Comparison of ENCODE assay signal across 1 cellular context in the genomic region with DNA sequence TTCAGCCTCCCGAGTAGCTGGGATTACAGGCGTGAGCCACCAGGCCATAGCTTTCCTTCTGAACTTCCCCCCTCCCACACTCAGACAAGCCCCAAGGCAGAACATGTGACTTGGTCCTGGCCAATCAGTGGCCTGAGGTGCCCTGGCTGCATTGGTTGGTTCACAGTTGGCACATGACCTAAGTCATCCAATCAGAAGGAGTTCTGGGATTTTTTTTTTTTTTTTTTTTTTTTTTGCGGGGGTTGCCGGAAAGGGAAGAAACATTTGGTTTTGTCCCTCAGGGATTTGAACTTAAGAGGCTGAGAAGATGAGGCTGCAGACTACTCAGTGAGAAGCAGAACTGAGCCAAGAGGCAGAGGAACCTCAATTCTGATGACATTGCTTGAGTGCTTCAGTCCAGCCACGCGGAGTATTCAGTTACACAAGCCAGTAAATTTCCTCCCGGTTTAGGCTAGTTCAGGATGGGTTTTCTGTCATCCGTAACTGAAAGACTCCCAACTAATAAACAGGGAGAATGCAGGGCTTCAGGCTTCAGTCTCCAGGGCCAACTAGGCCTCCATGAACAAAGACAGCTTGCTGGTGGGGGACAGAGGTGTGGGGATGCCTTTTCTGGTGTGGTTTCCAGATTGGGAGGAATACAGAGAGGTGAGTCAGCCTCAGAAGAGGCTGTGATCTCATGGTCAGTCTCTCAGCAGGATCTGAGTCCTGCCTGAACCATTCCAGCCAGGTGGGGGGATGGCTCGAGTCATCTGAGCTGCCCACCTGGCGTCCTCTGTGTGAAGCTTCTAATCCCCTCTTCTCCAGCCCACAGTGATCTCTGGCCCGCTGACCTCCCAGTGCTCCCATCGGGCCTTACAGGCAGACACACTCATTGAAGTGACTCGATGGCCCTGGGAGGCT.
TF ChIP-seq lines count a peak whose summit lies in the region.

No MANE protein-coding gene starts in this region.

TF ChIP-seq in HCT116, 20 proteins besides CTCF, POLR2A, EP300 and RAD21 (continued from another document):
- TF ChIP-seq, protein P1, sequence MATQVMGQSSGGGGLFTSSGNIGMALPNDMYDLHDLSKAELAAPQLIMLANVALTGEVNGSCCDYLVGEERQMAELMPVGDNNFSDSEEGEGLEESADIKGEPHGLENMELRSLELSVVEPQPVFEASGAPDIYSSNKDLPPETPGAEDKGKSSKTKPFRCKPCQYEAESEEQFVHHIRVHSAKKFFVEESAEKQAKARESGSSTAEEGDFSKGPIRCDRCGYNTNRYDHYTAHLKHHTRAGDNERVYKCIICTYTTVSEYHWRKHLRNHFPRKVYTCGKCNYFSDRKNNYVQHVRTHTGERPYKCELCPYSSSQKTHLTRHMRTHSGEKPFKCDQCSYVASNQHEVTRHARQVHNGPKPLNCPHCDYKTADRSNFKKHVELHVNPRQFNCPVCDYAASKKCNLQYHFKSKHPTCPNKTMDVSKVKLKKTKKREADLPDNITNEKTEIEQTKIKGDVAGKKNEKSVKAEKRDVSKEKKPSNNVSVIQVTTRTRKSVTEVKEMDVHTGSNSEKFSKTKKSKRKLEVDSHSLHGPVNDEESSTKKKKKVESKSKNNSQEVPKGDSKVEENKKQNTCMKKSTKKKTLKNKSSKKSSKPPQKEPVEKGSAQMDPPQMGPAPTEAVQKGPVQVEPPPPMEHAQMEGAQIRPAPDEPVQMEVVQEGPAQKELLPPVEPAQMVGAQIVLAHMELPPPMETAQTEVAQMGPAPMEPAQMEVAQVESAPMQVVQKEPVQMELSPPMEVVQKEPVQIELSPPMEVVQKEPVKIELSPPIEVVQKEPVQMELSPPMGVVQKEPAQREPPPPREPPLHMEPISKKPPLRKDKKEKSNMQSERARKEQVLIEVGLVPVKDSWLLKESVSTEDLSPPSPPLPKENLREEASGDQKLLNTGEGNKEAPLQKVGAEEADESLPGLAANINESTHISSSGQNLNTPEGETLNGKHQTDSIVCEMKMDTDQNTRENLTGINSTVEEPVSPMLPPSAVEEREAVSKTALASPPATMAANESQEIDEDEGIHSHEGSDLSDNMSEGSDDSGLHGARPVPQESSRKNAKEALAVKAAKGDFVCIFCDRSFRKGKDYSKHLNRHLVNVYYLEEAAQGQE (IDR thresholded peaks at IDR 0.05; ENCODE audit: low read depth), result no peak
- TF ChIP-seq ELF1 (IDR thresholded peaks at IDR 0.05; ENCODE audit: borderline replicate concordance, low read depth), result no peak
- TF ChIP-seq, protein P2, sequence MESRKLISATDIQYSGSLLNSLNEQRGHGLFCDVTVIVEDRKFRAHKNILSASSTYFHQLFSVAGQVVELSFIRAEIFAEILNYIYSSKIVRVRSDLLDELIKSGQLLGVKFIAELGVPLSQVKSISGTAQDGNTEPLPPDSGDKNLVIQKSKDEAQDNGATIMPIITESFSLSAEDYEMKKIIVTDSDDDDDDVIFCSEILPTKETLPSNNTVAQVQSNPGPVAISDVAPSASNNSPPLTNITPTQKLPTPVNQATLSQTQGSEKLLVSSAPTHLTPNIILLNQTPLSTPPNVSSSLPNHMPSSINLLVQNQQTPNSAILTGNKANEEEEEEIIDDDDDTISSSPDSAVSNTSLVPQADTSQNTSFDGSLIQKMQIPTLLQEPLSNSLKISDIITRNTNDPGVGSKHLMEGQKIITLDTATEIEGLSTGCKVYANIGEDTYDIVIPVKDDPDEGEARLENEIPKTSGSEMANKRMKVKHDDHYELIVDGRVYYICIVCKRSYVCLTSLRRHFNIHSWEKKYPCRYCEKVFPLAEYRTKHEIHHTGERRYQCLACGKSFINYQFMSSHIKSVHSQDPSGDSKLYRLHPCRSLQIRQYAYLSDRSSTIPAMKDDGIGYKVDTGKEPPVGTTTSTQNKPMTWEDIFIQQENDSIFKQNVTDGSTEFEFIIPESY (IDR thresholded peaks at IDR 0.05; ENCODE audit: extremely low read depth, insufficient replicate concordance, low read length), result no peak
- TF ChIP-seq EZH2phosphoT487 (IDR thresholded peaks at IDR 0.05; ENCODE audit: borderline replicate concordance), result no peak
- TF ChIP-seq POLR2AphosphoS5 (IDR thresholded peaks at IDR 0.05; ENCODE audit: low read depth, low read length), result no peak
- no peak for TF ChIP-seq JUND (IDR thresholded peaks at IDR 0.05)
- no peak for TF ChIP-seq TCF7L2 (IDR thresholded peaks at IDR 0.05; ENCODE audit: borderline replicate concordance, extremely low read depth, insufficient read depth, insufficient read length)
- no peak for TF ChIP-seq EGR1 (IDR thresholded peaks at IDR 0.05; ENCODE audit: low read depth)
- TF ChIP-seq ZFX (IDR thresholded peaks at IDR 0.05), result no peak
- TF ChIP-seq, protein P3, sequence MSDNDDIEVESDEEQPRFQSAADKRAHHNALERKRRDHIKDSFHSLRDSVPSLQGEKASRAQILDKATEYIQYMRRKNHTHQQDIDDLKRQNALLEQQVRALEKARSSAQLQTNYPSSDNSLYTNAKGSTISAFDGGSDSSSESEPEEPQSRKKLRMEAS (IDR thresholded peaks at IDR 0.05), result no peak
- no peak for TF ChIP-seq CEBPB (IDR thresholded peaks at IDR 0.05; ENCODE audit: low read depth)
- no peak for TF ChIP-seq SRF (IDR thresholded peaks at IDR 0.05; ENCODE audit: low read depth)
